ENCODE assay signal across 15 cellular contexts in the genomic region with DNA sequence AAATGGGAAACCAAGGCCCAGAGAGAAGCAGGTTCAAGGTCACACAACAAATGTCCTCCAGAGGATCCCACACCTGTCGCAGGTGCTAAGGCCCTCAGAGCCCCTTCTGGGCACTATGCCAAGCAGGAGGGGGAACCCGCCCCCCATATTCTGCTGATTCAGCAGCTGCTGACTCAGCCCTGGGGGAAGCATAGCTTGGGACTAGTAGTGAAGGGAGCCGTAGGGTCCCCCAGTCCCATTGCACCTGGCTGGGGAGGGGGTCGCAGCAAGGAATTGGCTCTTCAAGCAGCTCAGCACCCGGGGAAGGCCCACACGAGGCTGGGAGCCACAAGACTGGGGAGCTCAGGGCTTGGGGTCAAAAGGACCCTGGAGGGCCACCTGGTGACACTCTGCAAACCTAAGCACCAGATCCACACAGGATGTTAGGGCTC. TPM values are rescaled to one million over a fixed set of nuclear protein-coding genes. Genes with fewer than 3 reads are reported as not detected.
DNase-seq lines count a peak whose midpoint lies in the region; ATAC-seq, FAIRE-seq and TF ChIP-seq lines count a peak whose summit lies in the region.
"Had no signal": no experiment of that assay in that cellular context is flagged by ENCODE, and none has a peak within 500 bp of the region (broad histone marks: within the 10 kb centered on the region; RNA-seq: fewer than 3 reads in every experiment).

No MANE protein-coding gene starts in this region.

- no peak for TF ChIP-seq RAD21 in HCT116 (IDR thresholded peaks at IDR 0.05; ENCODE audit: low read depth)

- H3K36me3 Mint-ChIP-seq in Calu3 (ENCODE audit: insufficient read depth, unreplicated experiment) = peaks cover 60% of the 10 kb centered on the region
- H3K36me3 Mint-ChIP-seq in activated CD8-positive, alpha-beta T cell treated with anti-CD3 and anti-CD28 coated beads, Interleukin-2, amount 10 ng/mL, durations not matched to agents 7 days and 5 days (ENCODE audit: low read depth) = no peaks in the 10 kb centered on the region

- CTCF ChIA-PET in Calu3 (lab: Charles Lee) = interaction anchor here (0.5 to 6.7 kb wide), 3 partner anchors 17 to 690 kb away, joined by 3 to 108 read pairs (median 5); partner anchors contain the start of gene CFAP73
- CTCF ChIA-PET in HCT116 (lab: Charles Lee) = interaction anchor here (1.0 to 2.3 kb wide), 4 partner anchors 10 to 142 kb away, joined by 3 to 9 read pairs (median 8); no protein-coding TSS in a partner anchor
- CTCF ChIA-PET in activated CD8-positive, alpha-beta T cell treated with anti-CD3 and anti-CD28 coated beads, Interleukin-2, amount 10 ng/mL, durations not matched to agents 7 days and 5 days (lab: Charles Lee) = interaction anchor here (0.9 to 4.3 kb wide), 9 partner anchors 14 to 150 kb away, joined by 3 to 27 read pairs (median 5); no protein-coding TSS in a partner anchor

- no peak for TF ChIP-seq CTCF in Calu3 (IDR thresholded peaks at IDR 0.05; ENCODE audit: unreplicated experiment)
- TF ChIP-seq CTCF in HCT116 (IDR thresholded peaks at IDR 0.05 in 2 of 3, conservative IDR thresholded peaks at IDR 0.05 in 1 of 3; ENCODE audit: borderline replicate concordance in 1 of 3, insufficient read depth in 1 of 3, low read depth in 2 of 3, low read length in 2 of 3) = no peak
- TF ChIP-seq CTCF in tibial nerve (IDR thresholded peaks at IDR 0.05) = no peak

- ATAC-seq in HCT116 (no peak), HG02610 (IDR thresholded peaks at IDR 0.05; ENCODE audit: unreplicated experiment) (no peak)
- ATAC-seq in activated CD8-positive, alpha-beta T cell treated with anti-CD3 and anti-CD28 coated beads, Interleukin-2, amount 10 ng/mL, durations not matched to agents 7 days and 5 days = no peak
- ATAC-seq: sciatic nerve had no signal

- H3K79me2 ChIP-seq in HCT116 (ENCODE audit: insufficient read depth, low read length) (peaks cover 12% of the 10 kb centered on the region; the same call in 1 of the 2 replicates), mesendoderm (ENCODE audit: control insufficient read depth, insufficient read depth, low read length) (no peaks in the 10 kb centered on the region)

- no peaks in the 10 kb centered on the region for H3K27me3 Mint-ChIP-seq in Calu3 (ENCODE audit: unreplicated experiment)
- H3K27me3 Mint-ChIP-seq in activated CD8-positive, alpha-beta T cell treated with anti-CD3 and anti-CD28 coated beads, Interleukin-2, amount 10 ng/mL, durations not matched to agents 7 days and 5 days (ENCODE audit: low read depth) = peaks cover 5% of the 10 kb centered on the region

- no peaks in the 10 kb centered on the region for H3K9me3 Mint-ChIP-seq in Calu3 (ENCODE audit: low read depth, unreplicated experiment)
- no peaks in the 10 kb centered on the region for H3K9me3 Mint-ChIP-seq in activated CD8-positive, alpha-beta T cell treated with anti-CD3 and anti-CD28 coated beads, Interleukin-2, amount 10 ng/mL, durations not matched to agents 7 days and 5 days (ENCODE audit: insufficient read depth)

- H3K4me1 ChIP-seq in HCT116 (ENCODE audit: control insufficient read depth in 1 of 2, insufficient read depth in 2 of 2, low read length in 2 of 2) (peaks cover 13 to 34% of the 10 kb centered on the region in 2 experiments), mesendoderm (ENCODE audit: control insufficient read depth, low read depth, low read length) (peaks cover 6% of the 10 kb centered on the region), tibial nerve (peaks cover 0 to 9% (median 4%) of the 10 kb centered on the region in 4 donors)

- H3K23ac ChIP-seq in mesendoderm (ENCODE audit: low read length) = no peak overlapping the region

- H2BK5ac ChIP-seq in mesendoderm (ENCODE audit: low read length) = no peak overlapping the region

- no peaks in the 10 kb centered on the region for H3K27me3 ChIP-seq in HCT116 (ENCODE audit: insufficient read depth, low read length)
- H3K27me3 ChIP-seq in mesendoderm (ENCODE audit: insufficient read depth, low read length, poor library complexity) = no peaks in the 10 kb centered on the region
- peaks cover 0 to 39% of the 10 kb centered on the region in 2 donors for H3K27me3 ChIP-seq in tibial nerve

- no peak for TF ChIP-seq EP300 in tibial nerve (IDR thresholded peaks at IDR 0.05)

- H3K56ac ChIP-seq in mesendoderm (ENCODE audit: low read length) = peak overlapping the region; percentile 89

- POLR2A ChIA-PET in HCT116 (lab: Charles Lee) = no interaction called here
- POLR2A ChIA-PET in activated CD8-positive, alpha-beta T cell treated with anti-CD3 and anti-CD28 coated beads, Interleukin-2, amount 10 ng/mL, durations not matched to agents 7 days and 5 days (lab: Charles Lee) = interaction anchor here (1.0 to 1.5 kb wide), 3 partner anchors 17 to 45 kb away, joined by 3 read pairs; no protein-coding TSS in a partner anchor

- H3K4me3 ChIP-seq in HCT116 (replicated peaks in 1 of 2; ENCODE audit: low read depth in 1 of 2, low read length in 2 of 2) (peak overlapping the region; percentile 78 to 94), mesendoderm (ENCODE audit: low read length) (no peak overlapping the region), tibial nerve (peak overlapping the region in 1 of 4 donors; percentile 38)

- H2BK15ac ChIP-seq in mesendoderm (replicated peaks; ENCODE audit: low read depth) = no peak overlapping the region

- no peak overlapping the region for H4K8ac ChIP-seq in mesendoderm (ENCODE audit: low read depth, low read length)

- TF ChIP-seq POLR2A in HCT116 (IDR thresholded peaks at IDR 0.05; ENCODE audit: borderline replicate concordance, extremely low read depth, insufficient read depth, insufficient read length) = no peak
- TF ChIP-seq POLR2A in tibial nerve (IDR thresholded peaks at IDR 0.05) = no peak

- no peak for DNase-seq in Calu3
- no peak for DNase-seq in HCT116 (ENCODE audit: low read depth, low spot score)
- no peak for DNase-seq in activated CD8-positive, alpha-beta T cell treated with anti-CD3 and anti-CD28 coated beads, Interleukin-2, amount 10 ng/mL, durations not matched to agents 7 days and 5 days
- no peak for DNase-seq in mesendoderm
- no peak for DNase-seq in GM19239 (ENCODE audit: insufficient read length, low spot score)
- no peak for DNase-seq in tibial nerve (ENCODE audit: low spot score in 2 of 2)
- DNase-seq in middle frontal gyrus (ENCODE audit: extremely low spot score, low spot score) = no peak
- DNase-seq: activated CD8-positive, alpha-beta memory T cell treated with anti-CD3 and anti-CD28 coated beads for 24 hours; DND-41; NCI-H226 had no signal

- H3K9ac ChIP-seq in HCT116 (ENCODE audit: low read length) = peak overlapping the region; percentile 87
- peak overlapping the region; percentile 74 for H3K9ac ChIP-seq in mesendoderm (ENCODE audit: low read length)

- H4K5ac ChIP-seq in mesendoderm (ENCODE audit: low read length) = no peak overlapping the region

- RAD21 ChIA-PET in HCT116 (lab: Charles Lee; ENCODE audit: low non-redundant PET in 1 of 2, low total read pairs in 2 of 2, uncharacterized antibody in 2 of 2, unreplicated experiment in 2 of 2) = no interaction called here

- intact Hi-C loops in Calu3 (cut with micrococcal nuclease; ENCODE audit: unreplicated experiment) (loop anchor here (2.0 kb wide), 1 partner anchor 18 kb away; no protein-coding TSS in a partner anchor), HCT116 (cut with micrococcal nuclease) (loop anchor here (2.0 kb wide), 1 partner anchor 36 kb away; no protein-coding TSS in a partner anchor)

- no peak for FAIRE-seq in GM19239 (lab: Jason Lieb, UNC)
- FAIRE-seq: GM18507 had no signal

- no peaks in the 10 kb centered on the region for H3K9me3 ChIP-seq in HCT116 (ENCODE audit: control insufficient read depth in 1 of 2, insufficient read depth in 1 of 2, low read depth in 1 of 2, low read length in 2 of 2)
- H3K9me3 ChIP-seq in tibial nerve = no peaks in the 10 kb centered on the region

- no peak overlapping the region for H2BK120ac ChIP-seq in mesendoderm (ENCODE audit: low read depth, low read length)

- H4K20me1 ChIP-seq in HCT116 (ENCODE audit: insufficient read depth) = no peaks in the 10 kb centered on the region

- peaks cover 54% of the 10 kb centered on the region for H3K4me1 Mint-ChIP-seq in Calu3 (ENCODE audit: low read depth, unreplicated experiment)
- H3K4me1 Mint-ChIP-seq in activated CD8-positive, alpha-beta T cell treated with anti-CD3 and anti-CD28 coated beads, Interleukin-2, amount 10 ng/mL, durations not matched to agents 7 days and 5 days (ENCODE audit: low read depth) = peaks cover 16% of the 10 kb centered on the region

- H3K27ac ChIP-seq in HCT116 (ENCODE audit: low read depth, low read length) (peak overlapping the region; percentile 72; the same call in 1 of the 2 replicates), mesendoderm (ENCODE audit: low read depth, low read length) (no peak overlapping the region), tibial nerve (peak overlapping the region in 2 of 4 donors; percentile 71 to 75)

- no peak overlapping the region for H2AFZ ChIP-seq in HCT116 (ENCODE audit: low read depth, low read length, poor library complexity, severe bottlenecking)

- WGBS in mesendoderm (ENCODE audit: extremely low coverage, insufficient coverage, low lambda C conversion rate) = no CpG with 5 or more reads among the region's 6 CpGs
- WGBS in tibial nerve, 2 donors = 35 to 61% methylated on average over 4 to 5 of the region's 6 CpGs

- H3K9me2 ChIP-seq in HCT116 (ENCODE audit: insufficient read depth) = no peaks in the 10 kb centered on the region

- peak overlapping the region; percentile 97 for H3K4me3 Mint-ChIP-seq in Calu3 (ENCODE audit: low read depth, unreplicated experiment)
- H3K4me3 Mint-ChIP-seq in activated CD8-positive, alpha-beta T cell treated with anti-CD3 and anti-CD28 coated beads, Interleukin-2, amount 10 ng/mL, durations not matched to agents 7 days and 5 days = peak overlapping the region; percentile 31

- no peak overlapping the region for H3K18ac ChIP-seq in mesendoderm (ENCODE audit: low read length)

- H3K4me2 ChIP-seq in HCT116 (ENCODE audit: low read length) (peak overlapping the region; percentile 100), mesendoderm (ENCODE audit: low read length) (no peak overlapping the region)

- H3K4ac ChIP-seq in mesendoderm (ENCODE audit: low read depth, low read length) = no peak overlapping the region

- no peaks in the 10 kb centered on the region for H3K36me3 ChIP-seq in HCT116 (ENCODE audit: control insufficient read depth in 1 of 2, insufficient read depth in 2 of 2, low read length in 2 of 2)
- no peaks in the 10 kb centered on the region for H3K36me3 ChIP-seq in mesendoderm (ENCODE audit: control insufficient read depth, insufficient read depth, low read length)
- H3K36me3 ChIP-seq in tibial nerve = no peaks in the 10 kb centered on the region

- H3K79me1 ChIP-seq in mesendoderm (ENCODE audit: low read length) = no peaks in the 10 kb centered on the region

- BruUV-seq in Calu3 (replicated peaks; lab: Mats Ljungman, UMichigan) (no TSS peak), HCT116 (replicated peaks; lab: Mats Ljungman, UMichigan) (no TSS peak)

- peak overlapping the region; percentile 96 for H3K27ac Mint-ChIP-seq in Calu3 (ENCODE audit: unreplicated experiment)
- no peak overlapping the region for H3K27ac Mint-ChIP-seq in activated CD8-positive, alpha-beta T cell treated with anti-CD3 and anti-CD28 coated beads, Interleukin-2, amount 10 ng/mL, durations not matched to agents 7 days and 5 days

- H2AK5ac ChIP-seq in mesendoderm (ENCODE audit: low read length) = no peak overlapping the region

RNA-seq across cellular contexts. Expression of gene RASAL1, which starts 1.0 kb away (rescaled TPM):
- total RNA-seq in Calu3 (2022) = 59.7 and 85.9 TPM in 2 replicates
- total RNA-seq in HCT116 (2021; ENCODE audit: unreplicated experiment) = 16.0 TPM
- polyA plus RNA-seq in HCT116 (2012) = 11.2 and 11.7 TPM in 2 replicates
- total RNA-seq in activated CD8-positive, alpha-beta T cell treated with anti-CD3 and anti-CD28 coated beads, Interleukin-2, amount 10 ng/mL, durations not matched to agents 7 days and 5 days = under 1 TPM; 0.26 to 0.47 TPM
- 1.3 TPM for polyA plus RNA-seq in mesendoderm (2013, experiment 1 of 2)
- polyA plus RNA-seq in mesendoderm (2013, experiment 2 of 2) = 1.2 TPM
- total RNA-seq in tibial nerve = 1 to 10 TPM in 3 of 4 donors, under 1 TPM in 1; 0.87 to 5.2 (median 3.3) TPM

RNA-seq across cellular contexts. Expression of gene CFAP73, which starts 15.0 kb away (rescaled TPM):
- total RNA-seq in Calu3 (2022) (2.3 and 3.2 TPM in 2 replicates), HCT116 (2021; ENCODE audit: unreplicated experiment) (0.34 TPM), tibial nerve (not detected)
- 0.17 and 0.40 TPM in 2 replicates for polyA plus RNA-seq in HCT116 (2012)
- total RNA-seq in activated CD8-positive, alpha-beta T cell treated with anti-CD3 and anti-CD28 coated beads, Interleukin-2, amount 10 ng/mL, durations not matched to agents 7 days and 5 days = under 1 TPM; 0.23 to 0.34 TPM
- 0.03 TPM for polyA plus RNA-seq in mesendoderm (2013, experiment 1 of 2)
- polyA plus RNA-seq in mesendoderm (2013, experiment 2 of 2) = not detected
- total RNA-seq: mucosa of gallbladder, SK-MEL-5 had no signal

RNA-seq across cellular contexts. Expression of gene DDX54, which starts 50.7 kb away (rescaled TPM):
- total RNA-seq in Calu3 (2022) = 104 and 112 TPM in 2 replicates
- total RNA-seq in HCT116 (2021; ENCODE audit: unreplicated experiment) = 110 TPM
- polyA plus RNA-seq in HCT116 (2012) = 69.3 and 81.2 TPM in 2 replicates
- 10 to 100 TPM; 79.4 to 82.0 TPM for total RNA-seq in activated CD8-positive, alpha-beta T cell treated with anti-CD3 and anti-CD28 coated beads, Interleukin-2, amount 10 ng/mL, durations not matched to agents 7 days and 5 days
- 78.4 TPM for polyA plus RNA-seq in mesendoderm (2013, experiment 1 of 2)
- polyA plus RNA-seq in mesendoderm (2013, experiment 2 of 2) = 78.6 TPM
- total RNA-seq in tibial nerve = 100 to 1,000 TPM in 1 of 4 donors, 10 to 100 TPM in 3; 49.4 to 105 (median 83.0) TPM

RNA-seq across cellular contexts. Expression of gene RITA1, which starts 51.0 kb away (rescaled TPM):
- total RNA-seq in Calu3 (2022) = 27.4 and 28.4 TPM in 2 replicates
- 20.7 TPM for total RNA-seq in HCT116 (2021; ENCODE audit: unreplicated experiment)
- 14.2 and 15.8 TPM in 2 replicates for polyA plus RNA-seq in HCT116 (2012)
- total RNA-seq in activated CD8-positive, alpha-beta T cell treated with anti-CD3 and anti-CD28 coated beads, Interleukin-2, amount 10 ng/mL, durations not matched to agents 7 days and 5 days = 10 to 100 TPM; 21.0 to 22.6 TPM
- 18.4 TPM for polyA plus RNA-seq in mesendoderm (2013, experiment 1 of 2)
- polyA plus RNA-seq in mesendoderm (2013, experiment 2 of 2) = 18.4 TPM
- total RNA-seq in tibial nerve = 10 to 100 TPM in 3 of 4 donors, 1 to 10 TPM in 1; 8.3 to 27.5 (median 14.1) TPM
